ENCODE assay signal across 16 cellular contexts in the genomic region with DNA sequence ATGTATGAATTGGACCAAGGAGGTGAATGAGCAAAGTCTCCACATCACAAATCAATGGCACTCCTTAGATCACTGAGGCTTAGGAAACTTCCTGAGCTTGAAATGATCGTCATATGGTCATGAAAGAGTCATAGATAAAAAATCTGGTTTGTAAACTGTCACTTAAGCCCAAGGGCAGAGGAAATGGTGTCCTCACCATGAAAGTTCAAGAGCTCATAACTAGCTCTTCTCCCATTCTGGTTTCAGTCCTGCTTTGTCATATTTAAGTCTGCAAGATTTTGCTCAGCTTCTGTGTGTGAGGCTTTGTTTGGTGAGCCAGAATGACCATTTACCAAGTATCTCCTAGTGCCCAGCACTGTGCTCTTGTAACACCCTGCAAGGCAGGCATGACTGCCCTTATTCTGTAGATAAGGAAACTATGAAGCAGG.
DNase-seq lines count a peak whose midpoint lies in the region; ATAC-seq, FAIRE-seq and TF ChIP-seq lines count a peak whose summit lies in the region.
"Had no signal": no experiment of that assay in that cellular context is flagged by ENCODE, and none has a peak within 500 bp of the region (broad histone marks: within the 10 kb centered on the region; RNA-seq: fewer than 3 reads in every experiment).

No MANE protein-coding gene starts in this region.

- peak in 2 of 3 donors; percentile 13 to 61 for DNase-seq in CD4-positive, CD25-positive, alpha-beta regulatory T cell
- DNase-seq in HCEC 1CT: peak; percentile 25
- no peak for DNase-seq in activated CD4-positive, alpha-beta memory T cell treated with anti-CD3 and anti-CD28 coated beads, Interleukin-2, amount 10 ng/mL, durations not matched to agents 7 days and 5 days
- DNase-seq in keratinocyte (ENCODE audit: low read depth, low spot score): no peak
- no peak for DNase-seq in PC-9
- no peak for DNase-seq in colonic mucosa
- DNase-seq: BE2C; hippocampal formation; left ventricle myocardium inferior; nephron progenitor cell; stimulated activated CD4-positive, alpha-beta T cell treated with anti-CD3 and anti-CD28 coated beads, Interleukin-2, amount 100 ng/mL, for 24 hours had no signal

- H3K9me3 ChIP-seq in CD4-positive, CD25-positive, alpha-beta regulatory T cell (ENCODE audit: control insufficient read depth in 2 of 2, low read length in 2 of 2): no peaks in the 10 kb centered on the region
- H3K9me3 ChIP-seq in keratinocyte (ENCODE audit: control insufficient read depth, low read depth, low read length) (no peaks in the 10 kb centered on the region), PC-9 (ENCODE audit: insufficient read depth, low read depth) (no peaks in the 10 kb centered on the region), colonic mucosa (no peaks in the 10 kb centered on the region)
- H3K9me3 ChIP-seq: BE2C, left ventricle myocardium inferior, right atrium auricular region, vagina had no signal

- peaks cover 20% of the 10 kb centered on the region for H3K36me3 Mint-ChIP-seq in CD4-positive, CD25-positive, alpha-beta regulatory T cell
- H3K36me3 Mint-ChIP-seq in activated CD4-positive, alpha-beta memory T cell treated with anti-CD3 and anti-CD28 coated beads, Interleukin-2, amount 10 ng/mL, durations not matched to agents 7 days and 5 days (ENCODE audit: low read depth): peaks cover 28% of the 10 kb centered on the region

- H3K4me3 Mint-ChIP-seq in CD4-positive, CD25-positive, alpha-beta regulatory T cell: peak overlapping the region; percentile 8 to 25 (median 10)
- no peak overlapping the region for H3K4me3 Mint-ChIP-seq in activated CD4-positive, alpha-beta memory T cell treated with anti-CD3 and anti-CD28 coated beads, Interleukin-2, amount 10 ng/mL, durations not matched to agents 7 days and 5 days
- H3K4me3 Mint-ChIP-seq: nephron progenitor cell had no signal

- H3K27ac Mint-ChIP-seq in CD4-positive, CD25-positive, alpha-beta regulatory T cell: peak overlapping the region; percentile 18 to 95 (median 82)
- H3K27ac Mint-ChIP-seq in activated CD4-positive, alpha-beta memory T cell treated with anti-CD3 and anti-CD28 coated beads, Interleukin-2, amount 10 ng/mL, durations not matched to agents 7 days and 5 days: peak overlapping the region; percentile 79
- H3K27ac Mint-ChIP-seq: nephron progenitor cell had no signal

- TF ChIP-seq CTCF in keratinocyte (optimal IDR thresholded peaks at IDR 0.05 in 1 of 3, IDR thresholded peaks at IDR 0.05 in 1 of 3, conservative IDR thresholded peaks at IDR 0.05 in 1 of 3; ENCODE audit: extremely low read depth in 1 of 3, insufficient read depth in 2 of 3, low read length in 3 of 3): no peak
- no peak for TF ChIP-seq CTCF in PC-9 (conservative IDR thresholded peaks at IDR 0.05)
- TF ChIP-seq CTCF in colonic mucosa (IDR thresholded peaks at IDR 0.05): no peak

- H3K4me1 Mint-ChIP-seq in CD4-positive, CD25-positive, alpha-beta regulatory T cell: peaks cover 13 to 61% (median 38%) of the 10 kb centered on the region in 4 donors
- peaks cover 65% of the 10 kb centered on the region for H3K4me1 Mint-ChIP-seq in activated CD4-positive, alpha-beta memory T cell treated with anti-CD3 and anti-CD28 coated beads, Interleukin-2, amount 10 ng/mL, durations not matched to agents 7 days and 5 days

- no peak overlapping the region for H3K27ac ChIP-seq in CD4-positive, CD25-positive, alpha-beta regulatory T cell (ENCODE audit: insufficient read depth, low read length, poor library complexity, severe bottlenecking)
- H3K27ac ChIP-seq in keratinocyte (ENCODE audit: control insufficient read depth, insufficient read depth, low read length) (no peak overlapping the region), PC-9 (no peak overlapping the region), colonic mucosa (no peak overlapping the region)
- H3K27ac ChIP-seq: left ventricle myocardium inferior, right atrium auricular region, vagina had no signal

- no peak overlapping the region for H2AFZ ChIP-seq in keratinocyte (ENCODE audit: control insufficient read depth, low read length)
- no peak overlapping the region for H2AFZ ChIP-seq in PC-9

- no peaks in the 10 kb centered on the region for H3K79me2 ChIP-seq in keratinocyte (ENCODE audit: control insufficient read depth, insufficient read depth, low read length)
- no peaks in the 10 kb centered on the region for H3K79me2 ChIP-seq in PC-9 (ENCODE audit: low read depth)

- no peaks in the 10 kb centered on the region for H3K27me3 Mint-ChIP-seq in CD4-positive, CD25-positive, alpha-beta regulatory T cell
- H3K27me3 Mint-ChIP-seq in activated CD4-positive, alpha-beta memory T cell treated with anti-CD3 and anti-CD28 coated beads, Interleukin-2, amount 10 ng/mL, durations not matched to agents 7 days and 5 days: no peaks in the 10 kb centered on the region

- H3K36me3 ChIP-seq in CD4-positive, CD25-positive, alpha-beta regulatory T cell (ENCODE audit: control insufficient read depth, insufficient read depth, low read length): no peaks in the 10 kb centered on the region
- H3K36me3 ChIP-seq in keratinocyte (ENCODE audit: control insufficient read depth in 2 of 2, extremely low read depth in 1 of 2, insufficient read depth in 2 of 2, low read length in 2 of 2) (no peaks in the 10 kb centered on the region), PC-9 (ENCODE audit: low read depth) (no peaks in the 10 kb centered on the region), colonic mucosa (no peaks in the 10 kb centered on the region)
- H3K36me3 ChIP-seq: BE2C, vagina had no signal

- CTCF ChIA-PET in activated CD4-positive, alpha-beta memory T cell treated with anti-CD3 and anti-CD28 coated beads, Interleukin-2, amount 10 ng/mL, durations not matched to agents 7 days and 5 days (lab: Charles Lee): interaction anchor here (0.8 to 5.5 kb wide), 2 partner anchors 14 to 524 kb away, joined by 4 to 49 read pairs; no protein-coding TSS in a partner anchor
- CTCF ChIA-PET in PC-9 (lab: Charles Lee): no interaction called here

- dilution Hi-C loops in keratinocyte (cut with MboI; ENCODE audit: extremely low pct_ligation_motif_present, low sequenced_read_pairs): no loop called here

- H3K4me2 ChIP-seq in keratinocyte (ENCODE audit: control insufficient read depth, extremely low read depth, insufficient read depth, low read depth, low read length) (no peak overlapping the region), PC-9 (no peak overlapping the region)

- FAIRE-seq in keratinocyte (lab: Jason Lieb, UNC): peak; percentile 60
- FAIRE-seq: GM12878 had no signal

- intact Hi-C loops in PC-9 (cut with micrococcal nuclease; ENCODE audit: unreplicated experiment) (no loop called here), colonic mucosa (cut with DNase I) (no loop called here)

- no peaks in the 10 kb centered on the region for H3F3A ChIP-seq in PC-9 (ENCODE audit: insufficient read depth, low read depth)

- H3K9ac ChIP-seq in keratinocyte (ENCODE audit: control insufficient read depth, extremely low read depth, insufficient read depth, low read length) (no peak overlapping the region), colonic mucosa (ENCODE audit: low read depth in 2 of 2, low read length in 2 of 2) (no peak overlapping the region)

- H3K9me2 ChIP-seq in PC-9 (ENCODE audit: insufficient read depth): no peaks in the 10 kb centered on the region

- POLR2A ChIA-PET in activated CD4-positive, alpha-beta memory T cell treated with anti-CD3 and anti-CD28 coated beads, Interleukin-2, amount 10 ng/mL, durations not matched to agents 7 days and 5 days (lab: Charles Lee): interaction anchor here (0.8 to 1.3 kb wide), 7 partner anchors 16 to 341 kb away, joined by 3 to 4 read pairs (median 3); no protein-coding TSS in a partner anchor
- POLR2A ChIA-PET in PC-9 (lab: Charles Lee; ENCODE audit: unreplicated experiment): no interaction called here

- H3K9me1 ChIP-seq in keratinocyte (ENCODE audit: control insufficient read depth, extremely low read depth, insufficient read depth, low read length): no peaks in the 10 kb centered on the region

- H3K27me3 ChIP-seq in CD4-positive, CD25-positive, alpha-beta regulatory T cell (ENCODE audit: control insufficient read depth, insufficient read depth, low read length): no peaks in the 10 kb centered on the region
- no peaks in the 10 kb centered on the region for H3K27me3 ChIP-seq in keratinocyte (ENCODE audit: control insufficient read depth, extremely low read depth, insufficient read depth, low read length)
- no peaks in the 10 kb centered on the region for H3K27me3 ChIP-seq in PC-9 (ENCODE audit: insufficient read depth, low read depth)
- no peaks in the 10 kb centered on the region for H3K27me3 ChIP-seq in colonic mucosa
- H3K27me3 ChIP-seq: right atrium auricular region, vagina had no signal

- ATAC-seq in CD4-positive, CD25-positive, alpha-beta regulatory T cell (ENCODE audit: low read depth in 2 of 2): no peak
- ATAC-seq in GM18502 (IDR thresholded peaks at IDR 0.05; ENCODE audit: poor library complexity, unreplicated experiment): no peak
- ATAC-seq in GM19023 (IDR thresholded peaks at IDR 0.05; ENCODE audit: unreplicated experiment): no peak
- ATAC-seq: GM12878 had no signal

- H4K20me1 ChIP-seq in keratinocyte (ENCODE audit: control insufficient read depth, extremely low read depth, insufficient read depth, low read length): no peaks in the 10 kb centered on the region
- H4K20me1 ChIP-seq in PC-9 (ENCODE audit: insufficient read depth): no peaks in the 10 kb centered on the region

- no TSS peak for BruUV-seq in PC-9 (replicated peaks; lab: Mats Ljungman, UMichigan)

- no peak overlapping the region for H3K4me3 ChIP-seq in CD4-positive, CD25-positive, alpha-beta regulatory T cell (ENCODE audit: low read depth, low read length)
- no peak overlapping the region for H3K4me3 ChIP-seq in keratinocyte (ENCODE audit: control insufficient read depth in 2 of 3, extremely low read depth in 1 of 3, insufficient read depth in 2 of 3, low read depth in 1 of 3, low read length in 3 of 3)
- H3K4me3 ChIP-seq in PC-9: no peak overlapping the region
- no peak overlapping the region for H3K4me3 ChIP-seq in colonic mucosa
- H3K4me3 ChIP-seq: GM12878, left ventricle myocardium inferior, right atrium auricular region, vagina had no signal

- H3K4me1 ChIP-seq in CD4-positive, CD25-positive, alpha-beta regulatory T cell (ENCODE audit: control insufficient read depth, insufficient read depth, low read length, poor library complexity, severe bottlenecking): peaks cover 24% of the 10 kb centered on the region
- H3K4me1 ChIP-seq in keratinocyte (ENCODE audit: control insufficient read depth, extremely low read depth, insufficient read depth, low read length) (peaks cover 14% of the 10 kb centered on the region), PC-9 (replicated peaks; ENCODE audit: insufficient read depth) (no peaks in the 10 kb centered on the region), colonic mucosa (no peaks in the 10 kb centered on the region)
- H3K4me1 ChIP-seq: left ventricle myocardium inferior, vagina had no signal

- no peaks in the 10 kb centered on the region for H3K9me3 Mint-ChIP-seq in CD4-positive, CD25-positive, alpha-beta regulatory T cell
- no peaks in the 10 kb centered on the region for H3K9me3 Mint-ChIP-seq in activated CD4-positive, alpha-beta memory T cell treated with anti-CD3 and anti-CD28 coated beads, Interleukin-2, amount 10 ng/mL, durations not matched to agents 7 days and 5 days
- H3K9me3 Mint-ChIP-seq: nephron progenitor cell had no signal

Comparison
In these comparisons a context has a peak if more than half of its experiments do, and no peak if none do; other contexts are left out.
1. DNase-seq: peak in CD4-positive, CD25-positive, alpha-beta regulatory T cell (2 of 3) and HCEC 1CT (single experiment); none in activated CD4-positive, alpha-beta memory T cell treated with anti-CD3 and anti-CD28 coated beads, Interleukin-2, amount 10 ng/mL, durations not matched to agents 7 days and 5 days (single experiment), keratinocyte (single experiment), PC-9 (0 of 2) and colonic mucosa (single experiment).